Comparison of ENCODE assay signal across 36 cellular contexts in the genomic region with DNA sequence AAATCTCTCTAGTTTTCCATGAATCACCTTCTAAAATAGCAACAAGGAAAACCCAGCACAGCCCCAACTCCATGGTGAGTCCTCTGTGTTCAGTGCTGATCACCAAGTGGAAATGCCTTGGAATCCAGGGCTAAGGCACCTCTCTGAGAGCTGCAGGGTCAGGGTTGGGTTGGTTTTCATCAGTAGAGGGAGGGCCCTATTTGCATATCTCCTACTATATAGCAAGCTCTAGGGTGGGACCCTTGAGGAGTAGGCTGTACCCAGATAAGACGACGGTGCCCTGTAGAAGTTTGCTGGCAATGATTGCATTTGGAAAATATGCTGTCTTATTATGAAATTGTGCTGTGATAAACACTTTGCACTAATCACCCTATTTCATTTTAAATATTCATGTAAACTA.
"Had no signal": no experiment of that assay in that cellular context is flagged by ENCODE, and none has a peak within 500 bp of the region (broad histone marks: within the 10 kb centered on the region; RNA-seq: fewer than 3 reads in every experiment).

No MANE protein-coding gene starts in this region.

- H3K79me2 ChIP-seq: hepatocyte had no signal

- H3K4me2 ChIP-seq: hepatocyte had no signal

- FAIRE-seq: colon, endometrium, TTC549 had no signal

- H3K4me3 Mint-ChIP-seq: activated CD4-positive, alpha-beta memory T cell treated with anti-CD3 and anti-CD28 coated beads for 36 hours; activated CD4-positive, alpha-beta T cell treated with anti-CD3 and anti-CD28 coated beads, Interleukin-2, amount 10 ng/mL, durations not matched to agents 24 days and 14 days; activated naive CD4-positive, alpha-beta T cell treated with anti-CD3 and anti-CD28 coated beads for 36 hours; activated naive CD8-positive, alpha-beta T cell treated with anti-CD3 and anti-CD28 coated beads for 36 hours; activated T-helper 1 cell treated with anti-CD3 and anti-CD28 coated beads, Interleukin-12 subunit alpha, Interleukin-12 subunit beta, Interleukin-2, Interleukin-4 antibody, amounts not matched to agents 30 ng/mL and 10 ng/mL and 1 ng/mL, durations not matched to agents 14 hours and 24 hours and 36 hours; nephron progenitor cell had no signal

- H3K4me1 Mint-ChIP-seq: nephron progenitor cell had no signal

- H3K27ac ChIP-seq: adrenal gland, body of pancreas, epithelial cell of prostate, esophagus squamous epithelium, gastrocnemius medialis, hepatocyte, left ventricle myocardium inferior, neutrophil, ovary, skin epidermis, suprapubic skin, tibial artery, upper lobe of right lung, VCaP had no signal

- H3K4me3 ChIP-seq: adrenal gland, body of pancreas, esophagus squamous epithelium, gastrocnemius medialis, hepatocyte, left ventricle myocardium inferior, lung, ovary, skin epidermis, suprapubic skin, tibial artery, upper lobe of right lung had no signal

- H3K27me3 Mint-ChIP-seq: progenitor cell of endocrine pancreas had no signal

- H3K27me3 ChIP-seq: body of pancreas, esophagus squamous epithelium, gastrocnemius medialis, hepatocyte, ovary, suprapubic skin, tibial artery had no signal

- DNase-seq: activated CD4-positive, alpha-beta memory T cell treated with anti-CD3 and anti-CD28 coated beads for 36 hours; activated CD8-positive, alpha-beta memory T cell treated with anti-CD3 and anti-CD28 coated beads, Interleukin-2, amount 50 U/mL, for 4 hours; activated effector memory CD4-positive, alpha-beta T cell treated with anti-CD3 and anti-CD28 coated beads, Interleukin-2, amount 50 U/mL, for 16 hours; adrenal gland; aorta; body of pancreas; dermis blood vessel endothelial cell; effector CD4-positive, alpha-beta T cell; esophagus squamous epithelium; gastrocnemius medialis; glutamatergic neuron; islet precursor cell; left ventricle myocardium inferior; nephron progenitor cell; ovary; stimulated activated CD4-positive, alpha-beta T cell treated with anti-CD3 and anti-CD28 coated beads, Interleukin-4, amount 100 ng/mL, for 4 hours; stimulated activated CD8-positive, alpha-beta memory T cell treated with anti-CD3 and anti-CD28 coated beads, Interleukin-4, amount 100 ng/mL, for 48 hours; tibial artery; upper lobe of right lung had no signal

- H2AFZ ChIP-seq: hepatocyte had no signal

- H3K9me3 ChIP-seq: adrenal gland, body of pancreas, esophagus squamous epithelium, gastrocnemius medialis, left ventricle myocardium inferior, neutrophil, ovary, suprapubic skin, tibial artery, upper lobe of right lung had no signal

- H3K27ac Mint-ChIP-seq: activated CD4-positive, alpha-beta memory T cell treated with anti-CD3 and anti-CD28 coated beads for 36 hours; activated CD4-positive, alpha-beta T cell treated with anti-CD3 and anti-CD28 coated beads, Interleukin-2, amount 10 ng/mL, durations not matched to agents 24 days and 14 days; activated naive CD4-positive, alpha-beta T cell treated with anti-CD3 and anti-CD28 coated beads for 36 hours; activated naive CD8-positive, alpha-beta T cell treated with anti-CD3 and anti-CD28 coated beads for 36 hours; activated T-helper 1 cell treated with anti-CD3 and anti-CD28 coated beads, Interleukin-12 subunit alpha, Interleukin-12 subunit beta, Interleukin-2, Interleukin-4 antibody, amounts not matched to agents 30 ng/mL and 10 ng/mL and 1 ng/mL, durations not matched to agents 14 hours and 24 hours and 36 hours; nephron progenitor cell; progenitor cell of endocrine pancreas had no signal

- ATAC-seq: activated CD4-positive, CD25-positive, alpha-beta regulatory T cell treated with anti-CD3 and anti-CD28 coated beads, Interleukin-2, amount 50 U/mL, for 24 hours; body of pancreas; gastrocnemius medialis; sciatic nerve; upper lobe of right lung had no signal

- H3K36me3 ChIP-seq: adrenal gland, esophagus squamous epithelium, gastrocnemius medialis, left ventricle myocardium inferior, neutrophil, ovary, suprapubic skin, tibial artery, upper lobe of right lung had no signal

- H3K36me3 Mint-ChIP-seq: activated CD4-positive, alpha-beta memory T cell treated with anti-CD3 and anti-CD28 coated beads for 36 hours; activated naive CD8-positive, alpha-beta T cell treated with anti-CD3 and anti-CD28 coated beads for 36 hours had no signal

- H3K9me3 Mint-ChIP-seq: activated CD4-positive, alpha-beta T cell treated with anti-CD3 and anti-CD28 coated beads, Interleukin-2, amount 10 ng/mL, durations not matched to agents 24 days and 14 days; activated naive CD4-positive, alpha-beta T cell treated with anti-CD3 and anti-CD28 coated beads for 36 hours; activated T-helper 1 cell treated with anti-CD3 and anti-CD28 coated beads, Interleukin-12 subunit alpha, Interleukin-12 subunit beta, Interleukin-2, Interleukin-4 antibody, amounts not matched to agents 30 ng/mL and 10 ng/mL and 1 ng/mL, durations not matched to agents 14 hours and 24 hours and 36 hours had no signal
